6 cellular contexts compared by ENCODE assay signal in the genomic region with DNA sequence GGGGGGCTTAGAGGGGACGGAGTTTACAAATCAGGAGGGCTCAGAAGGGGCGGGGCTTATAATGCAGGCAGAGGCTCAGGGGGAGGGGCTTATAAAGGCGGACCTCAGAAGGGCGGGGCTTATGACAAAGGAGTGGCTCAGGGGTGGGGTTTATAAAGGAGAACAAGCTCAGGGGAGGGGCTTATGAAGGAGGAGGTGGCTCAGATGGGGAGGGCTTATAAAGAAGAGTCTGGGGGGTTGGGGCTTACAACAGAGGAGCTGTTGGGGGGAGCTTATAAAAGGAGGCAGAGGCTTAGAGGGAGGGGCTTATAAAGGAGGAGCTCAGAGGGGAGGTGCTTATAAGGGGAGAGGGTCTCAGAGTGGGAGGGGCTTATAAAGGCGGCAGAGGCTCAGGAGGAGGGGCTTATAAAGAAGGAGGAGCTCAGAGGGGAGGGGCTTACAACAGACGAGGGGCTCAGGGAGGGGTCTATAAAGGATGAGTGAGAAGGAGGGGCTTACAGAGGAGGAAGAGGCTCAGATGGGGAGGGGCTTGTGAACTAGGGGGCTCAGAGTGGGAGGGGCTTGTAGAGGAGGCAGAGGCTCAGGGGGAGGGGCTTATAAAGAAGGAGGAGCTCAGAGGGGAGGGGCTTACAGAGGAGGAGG. TPM values are rescaled to one million over a fixed set of nuclear protein-coding genes. Genes with fewer than 3 reads are reported as not detected.
A peak's percentile ranks its signal among the peaks of the same experiment; 100 is the strongest.
DNase-seq lines count a peak whose midpoint lies in the region; ATAC-seq, FAIRE-seq and TF ChIP-seq lines count a peak whose summit lies in the region.

No MANE protein-coding gene starts in this region.

- H3K9ac ChIP-seq in K562 (ENCODE audit: insufficient read depth in 1 of 2, low read depth in 2 of 2, low read length in 2 of 2) = no peak overlapping the region

- no TSS peak for BruUV-seq in K562 (replicated peaks; lab: Mats Ljungman, UMichigan)

- no peaks in the 10 kb centered on the region for H3K9me3 ChIP-seq in K562 (replicated peaks; ENCODE audit: control insufficient read depth, insufficient read depth, low read depth, low read length)

- peaks cover 2 to 15% (median 14%) of the 10 kb centered on the region in 3 donors for H3K27me3 Mint-ChIP-seq in CD14-positive monocyte (ENCODE audit: low read depth in 3 of 3)

- no peak for TF ChIP-seq POLR2A in K562 (conservative IDR thresholded peaks at IDR 0.05)

- no peaks in the 10 kb centered on the region for H3K9me1 ChIP-seq in K562 (ENCODE audit: control insufficient read depth, insufficient read depth, low read length)

- no peak for TF ChIP-seq RAD21 in K562 (CRISPR knock-in tag; conservative IDR thresholded peaks at IDR 0.05 in 1 of 2, IDR thresholded peaks at IDR 0.05 in 1 of 2)

- ATAC-seq in K562 = peak; percentile 89
- ATAC-seq in GM21526 (IDR thresholded peaks at IDR 0.05; ENCODE audit: low FRiP score, unreplicated experiment) = no peak
- no peak for ATAC-seq in GM18520 (IDR thresholded peaks at IDR 0.05; ENCODE audit: unreplicated experiment)

- intact Hi-C loops in CD14-positive monocyte (cut with micrococcal nuclease) = no loop called here
- intact Hi-C loops in K562 (cut with micrococcal nuclease) = no loop called here

- H2AFZ ChIP-seq in K562 (ENCODE audit: low read depth, low read length) = peak overlapping the region; percentile 74

- peaks cover 11 to 45% of the 10 kb centered on the region in 2 experiments for H3K4me1 ChIP-seq in K562 (replicated peaks in 1 of 2; ENCODE audit: control insufficient read depth in 2 of 2, insufficient read depth in 2 of 2, low read length in 2 of 2)

- peaks cover 8% of the 10 kb centered on the region; the same call in 1 of the 2 replicates for H4K20me1 ChIP-seq in K562 (replicated peaks; ENCODE audit: control insufficient read depth, insufficient read depth, low read length)

- no peak overlapping the region for H3K4me3 Mint-ChIP-seq in CD14-positive monocyte

- TF ChIP-seq EP300 in K562 (IDR thresholded peaks at IDR 0.05; ENCODE audit: low read length) = no peak

- peak overlapping the region; percentile 43 for H3K4me3 ChIP-seq in K562

- in situ Hi-C loops in K562 (cut with MboI) = no loop called here

- CTCF ChIA-PET in K562 (lab: Yijun Ruan, JAX; ENCODE audit: low intra/inter-chr PET ratio) = no interaction called here

- peak; percentile 90 for FAIRE-seq in K562 (lab: Jason Lieb, UNC)

- H3K27me3 ChIP-seq in K562 (ENCODE audit: control insufficient read depth in 2 of 2, insufficient read depth in 2 of 2, low read length in 2 of 2) = peaks cover 21 to 27% of the 10 kb centered on the region in 2 experiments; a peak in 3 of 5 replicates

- no peaks in the 10 kb centered on the region for H3K36me3 Mint-ChIP-seq in CD14-positive monocyte

- DNase-seq in CD14-positive monocyte (ENCODE audit: low spot score) = peak; percentile 62
- DNase-seq in NCI-H2196 treated with DMSO at 0.1 percent for 48 hours (lab: John Stamatoyannopoulos, UW; ENCODE audit: unreplicated experiment) = peak; percentile 21
- peak; percentile 85 to 96 (median 92) for DNase-seq in K562 (ENCODE audit: extremely low read depth in 1 of 4, low spot score in 3 of 4)
- no peak for DNase-seq in dedifferentiated amniotic fluid mesenchymal stem cell (ENCODE audit: extremely low spot score)

- H3K36me3 ChIP-seq in K562 (ENCODE audit: control insufficient read depth, insufficient read depth, low read length) = no peaks in the 10 kb centered on the region

- no peak overlapping the region for H3K27ac ChIP-seq in K562 (ENCODE audit: extremely low read depth, low read depth, low read length)

- peaks cover 0 to 6% (median 0%) of the 10 kb centered on the region in 7 donors for H3K9me3 Mint-ChIP-seq in CD14-positive monocyte

- POLR2A ChIA-PET in K562 (lab: Yijun Ruan, JAX) = interaction anchor here (0.5 to 1.9 kb wide), 14 partner anchors 10 to 1138 kb away, joined by 3 to 8 read pairs (median 4); partner anchors contain the start of gene DOHH

- H3K4me1 Mint-ChIP-seq in CD14-positive monocyte = peaks cover 15% of the 10 kb centered on the region

- no peak for TF ChIP-seq CTCF in CD14-positive monocyte (IDR thresholded peaks at IDR 0.05)
- TF ChIP-seq CTCF in K562 (IDR thresholded peaks at IDR 0.05 in 2 of 3, conservative IDR thresholded peaks at IDR 0.05 in 1 of 3; ENCODE audit: insufficient read depth in 2 of 3, low read depth in 1 of 3, low read length in 3 of 3) = no peak

- H3K27ac Mint-ChIP-seq in CD14-positive monocyte = peak overlapping the region in 3 of 7 donors; percentile 13 to 66 (median 31)

- WGBS in K562 (ENCODE audit: insufficient coverage, low coverage, missing lambda C conversion rate) = 5% methylated on average over 3 of the region's 6 CpGs

- no peaks in the 10 kb centered on the region for H3K79me2 ChIP-seq in K562 (ENCODE audit: control insufficient read depth, insufficient read depth, low read length)

- H3K4me2 ChIP-seq in K562 (ENCODE audit: insufficient read depth, low read length) = peak overlapping the region; percentile 80

RNA-seq across cellular contexts. Expression of gene SMIM24, which starts 1.0 kb away (rescaled TPM):
- polyA plus RNA-seq in CD14-positive monocyte (under 1 TPM in 1 of 2 donors, not detected in 1; 0.30 TPM), K562 (2011; rRNA removed) (12.3 and 12.9 TPM in 2 replicates), K562 (2014; fragmentation: Illumina TruSeq; extraction: Trizol) (2.9 and 3.0 TPM in 2 replicates), K562 (2014; fragmentation: Nextera tagmentation; extraction: Ambion mirVana) (1 to 10 TPM in 1 of 2 experiments, under 1 TPM in 1; 0.86 to 1.8 TPM), K562 (2014; rRNA removed) (0.77 and 1.6 TPM in 2 replicates)
- total RNA-seq in K562 (2011; cell fraction: chromatin; rRNA removed; ENCODE audit: low replicate concordance) = 2.1 and 3.1 TPM in 2 replicates
- 3.2 and 3.8 TPM in 2 replicates for total RNA-seq in K562 (2011; cell fraction: nucleolus; rRNA removed)
- total RNA-seq in K562 (2011; cell fraction: nucleoplasm; rRNA removed) = 3.5 and 8.2 TPM in 2 replicates
- total RNA-seq in K562 (2014; rRNA removed) (0.45 and 1.2 TPM in 2 replicates), K562 (2014; rRNA removed; fragmentation: Illumina TruSeq; extraction: Trizol) (0.73 and 1.1 TPM in 2 replicates), K562 (2015; rRNA removed; fragmentation: Illumina TruSeq; extraction: Trizol) (not detected in 2 replicates), K562 (2021) (1.1 and 1.4 TPM in 2 replicates)
- 9.2 and 18.1 TPM in 2 replicates for polyA plus RNA-seq in K562 (2011; cell fraction: cytosol; rRNA removed)
- 3.3 and 7.5 TPM in 2 replicates for polyA plus RNA-seq in K562 (2011; cell fraction: nucleus; rRNA removed)
- 2.3 and 5.3 TPM in 2 replicates for polyA plus RNA-seq in K562 (2012)
- 3.8 and 4.3 TPM in 2 replicates for polyA minus RNA-seq in K562 (2011; rRNA and poly(A)+ RNA removed)
- 2.2 and 5.2 TPM in 2 replicates for polyA minus RNA-seq in K562 (2011; cell fraction: cytosol; rRNA and poly(A)+ RNA removed)
- 1.7 TPM in 1 of 2 replicates, not detected in the other for polyA minus RNA-seq in K562 (2011; cell fraction: nucleus; rRNA and poly(A)+ RNA removed)

RNA-seq across cellular contexts. Expression of gene SMIM44, which starts 3.9 kb away (rescaled TPM):
- polyA plus RNA-seq in CD14-positive monocyte = not detected
- not detected in 2 replicates for total RNA-seq in K562 (2011; cell fraction: chromatin; rRNA removed; ENCODE audit: low replicate concordance)
- total RNA-seq in K562 (2011; cell fraction: nucleolus; rRNA removed) = not detected in 2 replicates
- total RNA-seq in K562 (2011; cell fraction: nucleoplasm; rRNA removed) = not detected in 2 replicates
- not detected in 2 replicates for total RNA-seq in K562 (2014; rRNA removed)
- not detected in 2 replicates for total RNA-seq in K562 (2014; rRNA removed; fragmentation: Illumina TruSeq; extraction: Trizol)
- total RNA-seq in K562 (2015; rRNA removed; fragmentation: Illumina TruSeq; extraction: Trizol) = not detected in 2 replicates
- total RNA-seq in K562 (2021) = not detected in 2 replicates
- polyA plus RNA-seq in K562 (2011; rRNA removed) = not detected in 2 replicates
- polyA plus RNA-seq in K562 (2011; cell fraction: cytosol; rRNA removed) = not detected in 2 replicates
- not detected in 2 replicates for polyA plus RNA-seq in K562 (2011; cell fraction: nucleus; rRNA removed)
- polyA plus RNA-seq in K562 (2012) = not detected in 2 replicates
- polyA plus RNA-seq in K562 (2014; fragmentation: Illumina TruSeq; extraction: Trizol) = not detected in 2 replicates
- not detected for polyA plus RNA-seq in K562 (2014; fragmentation: Nextera tagmentation; extraction: Ambion mirVana)
- not detected in 2 replicates for polyA plus RNA-seq in K562 (2014; rRNA removed)
- polyA minus RNA-seq in K562 (2011; rRNA and poly(A)+ RNA removed) = not detected in 2 replicates
- not detected in 2 replicates for polyA minus RNA-seq in K562 (2011; cell fraction: cytosol; rRNA and poly(A)+ RNA removed)
- not detected in 2 replicates for polyA minus RNA-seq in K562 (2011; cell fraction: nucleus; rRNA and poly(A)+ RNA removed)

RNA-seq across cellular contexts. Expression of gene DOHH, which starts 21.2 kb away (rescaled TPM):
- polyA plus RNA-seq in CD14-positive monocyte (1 to 10 TPM; 3.7 to 4.1 TPM), K562 (2011; rRNA removed) (5.1 and 6.3 TPM in 2 replicates), K562 (2014; fragmentation: Illumina TruSeq; extraction: Trizol) (1.2 and 8.2 TPM in 2 replicates), K562 (2014; fragmentation: Nextera tagmentation; extraction: Ambion mirVana) (under 1 TPM; 0.14 to 0.15 TPM), K562 (2014; rRNA removed) (31.2 and 32.8 TPM in 2 replicates)
- 1.7 and 7.3 TPM in 2 replicates for total RNA-seq in K562 (2011; cell fraction: chromatin; rRNA removed; ENCODE audit: low replicate concordance)
- total RNA-seq in K562 (2011; cell fraction: nucleolus; rRNA removed) = 15.4 and 16.5 TPM in 2 replicates
- total RNA-seq in K562 (2011; cell fraction: nucleoplasm; rRNA removed) = 6.7 and 6.9 TPM in 2 replicates
- total RNA-seq in K562 (2014; rRNA removed) (47.2 and 58.7 TPM in 2 replicates), K562 (2014; rRNA removed; fragmentation: Illumina TruSeq; extraction: Trizol) (1.1 and 1.8 TPM in 2 replicates), K562 (2015; rRNA removed; fragmentation: Illumina TruSeq; extraction: Trizol) (10.4 and 10.6 TPM in 2 replicates), K562 (2021) (21.4 and 31.0 TPM in 2 replicates)
- 7.6 and 28.6 TPM in 2 replicates for polyA plus RNA-seq in K562 (2011; cell fraction: cytosol; rRNA removed)
- polyA plus RNA-seq in K562 (2011; cell fraction: nucleus; rRNA removed) = 4.8 and 12.7 TPM in 2 replicates
- 15.9 and 28.3 TPM in 2 replicates for polyA plus RNA-seq in K562 (2012)
- polyA minus RNA-seq in K562 (2011; rRNA and poly(A)+ RNA removed) = 1.1 and 2.0 TPM in 2 replicates
- polyA minus RNA-seq in K562 (2011; cell fraction: cytosol; rRNA and poly(A)+ RNA removed) = 10.9 and 15.2 TPM in 2 replicates
- polyA minus RNA-seq in K562 (2011; cell fraction: nucleus; rRNA and poly(A)+ RNA removed) = 5.5 and 6.3 TPM in 2 replicates

RNA-seq across cellular contexts. Expression of gene FZR1, which starts 26.8 kb away (rescaled TPM):
- polyA plus RNA-seq in CD14-positive monocyte (1 to 10 TPM; 7.7 to 9.4 TPM), K562 (2011; rRNA removed) (22.2 and 37.4 TPM in 2 replicates), K562 (2014; fragmentation: Illumina TruSeq; extraction: Trizol) (21.6 and 40.6 TPM in 2 replicates), K562 (2014; fragmentation: Nextera tagmentation; extraction: Ambion mirVana) (under 1 TPM; 0.18 to 0.28 TPM), K562 (2014; rRNA removed) (23.6 and 30.6 TPM in 2 replicates)
- total RNA-seq in K562 (2011; cell fraction: chromatin; rRNA removed; ENCODE audit: low replicate concordance) = 50.6 and 186 TPM in 2 replicates
- total RNA-seq in K562 (2011; cell fraction: nucleolus; rRNA removed) = 95.1 and 105 TPM in 2 replicates
- total RNA-seq in K562 (2011; cell fraction: nucleoplasm; rRNA removed) = 50.0 and 65.9 TPM in 2 replicates
- total RNA-seq in K562 (2014; rRNA removed) (24.1 and 42.2 TPM in 2 replicates), K562 (2014; rRNA removed; fragmentation: Illumina TruSeq; extraction: Trizol) (5.0 and 5.7 TPM in 2 replicates), K562 (2015; rRNA removed; fragmentation: Illumina TruSeq; extraction: Trizol) (18.0 and 22.3 TPM in 2 replicates), K562 (2021) (45.4 and 48.0 TPM in 2 replicates)
- 18.2 and 33.8 TPM in 2 replicates for polyA plus RNA-seq in K562 (2011; cell fraction: cytosol; rRNA removed)
- polyA plus RNA-seq in K562 (2011; cell fraction: nucleus; rRNA removed) = 112 and 152 TPM in 2 replicates
- 39.8 and 40.4 TPM in 2 replicates for polyA plus RNA-seq in K562 (2012)
- 6.9 and 8.2 TPM in 2 replicates for polyA minus RNA-seq in K562 (2011; rRNA and poly(A)+ RNA removed)
- polyA minus RNA-seq in K562 (2011; cell fraction: cytosol; rRNA and poly(A)+ RNA removed) = 32.1 and 44.7 TPM in 2 replicates
- 18.8 and 33.2 TPM in 2 replicates for polyA minus RNA-seq in K562 (2011; cell fraction: nucleus; rRNA and poly(A)+ RNA removed)

RNA-seq across cellular contexts. Expression of gene TEKTIP1, which starts 59.7 kb away (rescaled TPM):
- not detected for polyA plus RNA-seq in CD14-positive monocyte
- total RNA-seq in K562 (2011; cell fraction: chromatin; rRNA removed; ENCODE audit: low replicate concordance) = not detected in 2 replicates
- total RNA-seq in K562 (2011; cell fraction: nucleolus; rRNA removed) = not detected in 2 replicates
- total RNA-seq in K562 (2011; cell fraction: nucleoplasm; rRNA removed) = not detected in 2 replicates
- not detected in 2 replicates for total RNA-seq in K562 (2014; rRNA removed)
- total RNA-seq in K562 (2014; rRNA removed; fragmentation: Illumina TruSeq; extraction: Trizol) = not detected in 2 replicates
- 0.26 TPM in 1 of 2 replicates, not detected in the other for total RNA-seq in K562 (2015; rRNA removed; fragmentation: Illumina TruSeq; extraction: Trizol)
- total RNA-seq in K562 (2021) = 0.29 and 0.66 TPM in 2 replicates
- polyA plus RNA-seq in K562 (2011; rRNA removed) = not detected in 2 replicates
- polyA plus RNA-seq in K562 (2011; cell fraction: cytosol; rRNA removed) = not detected in 2 replicates
- polyA plus RNA-seq in K562 (2011; cell fraction: nucleus; rRNA removed) = 0.53 TPM in 1 of 2 replicates, not detected in the other
- polyA plus RNA-seq in K562 (2012) = 0.44 and 0.68 TPM in 2 replicates
- not detected in 2 replicates for polyA plus RNA-seq in K562 (2014; fragmentation: Illumina TruSeq; extraction: Trizol)
- not detected for polyA plus RNA-seq in K562 (2014; fragmentation: Nextera tagmentation; extraction: Ambion mirVana)
- not detected in 2 replicates for polyA plus RNA-seq in K562 (2014; rRNA removed)
- not detected in 2 replicates for polyA minus RNA-seq in K562 (2011; rRNA and poly(A)+ RNA removed)
- polyA minus RNA-seq in K562 (2011; cell fraction: cytosol; rRNA and poly(A)+ RNA removed) = not detected in 2 replicates
- not detected in 2 replicates for polyA minus RNA-seq in K562 (2011; cell fraction: nucleus; rRNA and poly(A)+ RNA removed)
